Comparison of ENCODE assay signal across 25 cellular contexts in genomic region chr2:227808936-227809335, GRCh38. TPM values are rescaled to one million over a fixed set of nuclear protein-coding genes. Genes with fewer than 3 reads are reported as not detected.
"Had no signal": no experiment of that assay in that cellular context is flagged by ENCODE, and none has a peak within 500 bp of the region (broad histone marks: within the 10 kb centered on the region; RNA-seq: fewer than 3 reads in every experiment).

No MANE protein-coding gene starts in this region.

- DNase-seq: activated CD4-positive, alpha-beta T cell treated with anti-CD3 and anti-CD28 coated beads for 48 hours; activated CD8-positive, alpha-beta T cell treated with anti-CD3 and anti-CD28 coated beads, Interleukin-2, amount 10 ng/mL, durations not matched to agents 7 days and 5 days; activated effector memory CD4-positive, alpha-beta T cell treated with anti-CD3 and anti-CD28 coated beads, Interleukin-2, amount 50 U/mL, for 16 hours; activated naive CD4-positive, alpha-beta T cell treated with Interleukin-2 at 50 U/mL for 16 hours; activated naive CD8-positive, alpha-beta T cell treated with anti-CD3 and anti-CD28 coated beads, Interleukin-2, amount 10 ng/mL, durations not matched to agents 7 days and 5 days; activated T-cell treated with anti-CD3 and anti-CD28 coated beads, Interleukin-2, amount 50 U/mL, for 48 hours; amygdala; NCI-H1105; NCI-H1417 treated with DMSO at 0.1 percent for 48 hours; NCI-H187 treated with DMSO at 0.1 percent for 48 hours; NCI-H345; NCI-H524 treated with DMSO at 0.1 percent for 48 hours; SHP77; SJCRH30 had no signal

- H3K9me3 ChIP-seq: ascending aorta had no signal

- H3K36me3 Mint-ChIP-seq: activated naive CD4-positive, alpha-beta T cell treated with anti-CD3 and anti-CD28 coated beads, Interleukin-2, amount 50 U/mL, for 24 hours; activated naive CD8-positive, alpha-beta T cell treated with anti-CD3 and anti-CD28 coated beads, Interleukin-2, amount 10 ng/mL, durations not matched to agents 7 days and 5 days; WTC11 had no signal

- H3K4me1 ChIP-seq: ascending aorta had no signal

- H3K27ac ChIP-seq: ascending aorta, KMS-11, SJCRH30, SK-N-MC had no signal

- H3K27me3 ChIP-seq: ascending aorta, SJCRH30 had no signal

- H3K4me3 Mint-ChIP-seq: activated CD8-positive, alpha-beta T cell treated with anti-CD3 and anti-CD28 coated beads, Interleukin-2, amount 10 ng/mL, durations not matched to agents 7 days and 5 days; activated naive CD4-positive, alpha-beta T cell treated with anti-CD3 and anti-CD28 coated beads, Interleukin-2, amount 50 U/mL, for 24 hours; activated naive CD8-positive, alpha-beta T cell treated with anti-CD3 and anti-CD28 coated beads, Interleukin-2, amount 10 ng/mL, durations not matched to agents 7 days and 5 days; T-helper 2 cell treated with Interferon-gamma antibody and Interleukin-4, amounts not matched to agents 5 μg/mL and 100 μg/mL, for 36 hours; WTC11 had no signal

- FAIRE-seq: TTC549 had no signal

- H3K4me3 ChIP-seq: ascending aorta, SJCRH30, SK-N-MC had no signal

- H3K36me3 ChIP-seq: ascending aorta, SJCRH30 had no signal

- H3K9ac ChIP-seq: KMS-11 had no signal

- H3K27ac Mint-ChIP-seq: activated CD8-positive, alpha-beta T cell treated with anti-CD3 and anti-CD28 coated beads, Interleukin-2, amount 10 ng/mL, durations not matched to agents 7 days and 5 days; activated naive CD4-positive, alpha-beta T cell treated with anti-CD3 and anti-CD28 coated beads, Interleukin-2, amount 50 U/mL, for 24 hours; activated naive CD8-positive, alpha-beta T cell treated with anti-CD3 and anti-CD28 coated beads, Interleukin-2, amount 10 ng/mL, durations not matched to agents 7 days and 5 days; T-helper 2 cell treated with Interferon-gamma antibody and Interleukin-4, amounts not matched to agents 5 μg/mL and 100 μg/mL, for 36 hours; WTC11 had no signal

- ATAC-seq: activated CD4-positive, CD25-positive, alpha-beta regulatory T cell treated with anti-CD3 and anti-CD28 coated beads, Interleukin-2, amount 50 U/mL, for 24 hours; activated CD8-positive, alpha-beta T cell treated with anti-CD3 and anti-CD28 coated beads, Interleukin-2, amount 10 ng/mL, durations not matched to agents 7 days and 5 days; Panc1; WTC11 had no signal

- H3K9me3 Mint-ChIP-seq: activated naive CD4-positive, alpha-beta T cell treated with anti-CD3 and anti-CD28 coated beads, Interleukin-2, amount 50 U/mL, for 24 hours; activated naive CD8-positive, alpha-beta T cell treated with anti-CD3 and anti-CD28 coated beads, Interleukin-2, amount 10 ng/mL, durations not matched to agents 7 days and 5 days; T-helper 2 cell treated with Interferon-gamma antibody and Interleukin-4, amounts not matched to agents 5 μg/mL and 100 μg/mL, for 36 hours had no signal

- H3K4me2 ChIP-seq: KMS-11 had no signal

RNA-seq across cellular contexts. Expression of gene CCL20, which starts 4.7 kb away (rescaled TPM):
- total RNA-seq: activated CD8-positive, alpha-beta T cell treated with anti-CD3 and anti-CD28 coated beads, Interleukin-2, amount 10 ng/mL, durations not matched to agents 7 days and 5 days; activated naive CD8-positive, alpha-beta T cell treated with anti-CD3 and anti-CD28 coated beads, Interleukin-2, amount 10 ng/mL, durations not matched to agents 7 days and 5 days; ascending aorta; cardiac septum; M059J; WTC11 had no signal
